Comparison of ENCODE assay signal across 10 cellular contexts in the genomic region with DNA sequence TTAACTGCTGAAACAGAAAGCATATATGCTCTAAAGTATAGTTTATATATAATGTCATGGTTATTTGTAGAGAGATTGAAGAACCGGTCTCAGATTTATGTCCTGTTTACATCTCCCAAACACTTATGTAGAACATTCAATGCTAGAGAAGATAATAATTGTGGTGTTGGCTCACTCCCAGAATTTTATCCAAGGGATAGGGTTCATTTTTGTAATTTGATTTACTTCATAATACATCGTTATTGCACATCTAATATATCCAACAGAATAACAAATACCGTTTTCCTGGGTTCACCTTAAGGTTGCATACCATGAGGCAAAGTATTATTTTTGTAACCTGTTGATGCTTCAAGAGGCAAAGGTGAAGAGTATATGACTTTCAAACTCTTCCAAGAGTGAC.
"Had no signal": no experiment of that assay in that cellular context is flagged by ENCODE, and none has a peak within 500 bp of the region (broad histone marks: within the 10 kb centered on the region; RNA-seq: fewer than 3 reads in every experiment).

No MANE protein-coding gene starts in this region.

- H3K4me3 ChIP-seq: esophagus muscularis mucosa, heart left ventricle, left lung, transverse colon had no signal

- H3K4me1 ChIP-seq: transverse colon had no signal

- DNase-seq: activated CD4-positive, alpha-beta memory T cell treated with anti-CD3 and anti-CD28 coated beads for 36 hours; activated gamma-delta T cell; activated T-cell treated with anti-CD3 and anti-CD28 coated beads, Interleukin-2, amount 50 U/mL, for 48 hours; heart left ventricle; left lung; right cardiac atrium; T-helper 9 cell; transverse colon had no signal

- H3K36me3 ChIP-seq: esophagus muscularis mucosa, heart left ventricle, left lung, transverse colon had no signal

- H3K9me3 ChIP-seq: transverse colon had no signal

- H3K27me3 ChIP-seq: esophagus muscularis mucosa, heart left ventricle, left lung, transverse colon had no signal

- ATAC-seq: heart left ventricle; left lung; right cardiac atrium; stimulated activated memory B cell treated with anti-CD40 and anti-IgM and Interleukin-4, amounts not matched to agents 10 μg/mL and 1 μg/mL and 100 μg/mL, for 72 hours had no signal
